ENCODE assay signal across 8 cellular contexts in genomic region chr20:63736893-63737689, GRCh38. TPM values are rescaled to one million over a fixed set of nuclear protein-coding genes. Genes with fewer than 3 reads are reported as not detected.
DNase-seq lines count a peak whose midpoint lies in the region; ATAC-seq and TF ChIP-seq lines count a peak whose summit lies in the region.

No MANE protein-coding gene starts in this region.

- peak overlapping the region; percentile 88 for H3K27ac Mint-ChIP-seq in activated T-cell treated with anti-CD3 and anti-CD28 coated beads, Interleukin-2, amount 50 U/mL, for 24 hours

- peak overlapping the region; percentile 50; the same call in 1 of the 2 replicates for H3K4me3 ChIP-seq in HUES48 (ENCODE audit: low read depth, low read length)
- peak overlapping the region; percentile 4 to 86 (median 54) for H3K4me3 ChIP-seq in liver (ENCODE audit: low read depth in 1 of 3, low read length in 3 of 3)

- peak overlapping the region; percentile 64 for H3K4me3 Mint-ChIP-seq in activated T-cell treated with anti-CD3 and anti-CD28 coated beads, Interleukin-2, amount 50 U/mL, for 24 hours

- H3K9me3 Mint-ChIP-seq in activated T-cell treated with anti-CD3 and anti-CD28 coated beads, Interleukin-2, amount 50 U/mL, for 24 hours, result no peaks in the 10 kb centered on the region

- H3K36me3 Mint-ChIP-seq in activated T-cell treated with anti-CD3 and anti-CD28 coated beads, Interleukin-2, amount 50 U/mL, for 24 hours (ENCODE audit: low read depth), result peaks cover 33% of the 10 kb centered on the region

- H3K27me3 Mint-ChIP-seq in activated T-cell treated with anti-CD3 and anti-CD28 coated beads, Interleukin-2, amount 50 U/mL, for 24 hours, result no peaks in the 10 kb centered on the region

- H3K4me1 Mint-ChIP-seq in activated T-cell treated with anti-CD3 and anti-CD28 coated beads, Interleukin-2, amount 50 U/mL, for 24 hours (ENCODE audit: low read depth), result peaks cover 29% of the 10 kb centered on the region

- H3K36me3 ChIP-seq in HUES48 (ENCODE audit: control insufficient read depth, insufficient read depth, low read length) (peaks cover 39% of the 10 kb centered on the region), liver (ENCODE audit: control insufficient read depth in 4 of 4, insufficient read depth in 3 of 4, low read depth in 1 of 4, low read length in 3 of 4) (no peaks in the 10 kb centered on the region)

- DNase-seq in 8988T (peak; percentile 77), NCI-H1436 (lab: John Stamatoyannopoulos, UW) (no peak), kidney tubule cell (ENCODE audit: low spot score) (no peak)
- peak; percentile 75 for DNase-seq in activated T-cell treated with anti-CD3 and anti-CD28 coated beads, Interleukin-2, amount 50 U/mL, for 24 hours

- no peak for TF ChIP-seq RAD21 in liver (IDR thresholded peaks at IDR 0.05)

- TF ChIP-seq CTCF in liver (IDR thresholded peaks at IDR 0.05; ENCODE audit: low read depth, low read length, missing input control), result no peak

- H3K27me3 ChIP-seq in HUES48 (ENCODE audit: control insufficient read depth, insufficient read depth, low read length) (no peaks in the 10 kb centered on the region), liver (ENCODE audit: control insufficient read depth in 4 of 4, insufficient read depth in 4 of 4, low read length in 3 of 4) (no peaks in the 10 kb centered on the region)

- H3K9me3 ChIP-seq in HUES48 (ENCODE audit: control insufficient read depth, insufficient read depth, low read length) (no peaks in the 10 kb centered on the region), liver (ENCODE audit: control insufficient read depth in 4 of 4, low read length in 3 of 4) (no peaks in the 10 kb centered on the region)

- 16% methylated on average over 30 of the region's 30 CpGs for WGBS in liver

- H3K9ac ChIP-seq in HUES48 (ENCODE audit: low read depth, low read length), result no peak overlapping the region
- no peak overlapping the region for H3K9ac ChIP-seq in liver (ENCODE audit: low read depth in 1 of 2, low read length in 2 of 2)

- H3K27ac ChIP-seq in HUES48 (ENCODE audit: low read depth, low read length) (no peak overlapping the region), liver (ENCODE audit: low read depth in 1 of 2, low read length in 2 of 2) (peak overlapping the region; percentile 11 to 43)

- H3K4me1 ChIP-seq in HUES48 (ENCODE audit: control insufficient read depth, insufficient read depth, low read length), result peaks cover 13% of the 10 kb centered on the region; the same call in 1 of the 2 replicates
- H3K4me1 ChIP-seq in liver (ENCODE audit: control insufficient read depth in 4 of 4, insufficient read depth in 4 of 4, low read length in 3 of 4), result peaks cover 9 to 81% (median 51%) of the 10 kb centered on the region in 4 donors

- no peak for ATAC-seq in HG02623 (IDR thresholded peaks at IDR 0.05; ENCODE audit: unreplicated experiment)
- no peak for ATAC-seq in HG02798 (IDR thresholded peaks at IDR 0.05; ENCODE audit: poor library complexity, unreplicated experiment)

TF ChIP-seq in liver, 16 proteins besides CTCF, POLR2A, EP300 and RAD21:
- TF ChIP-seq EGR1 (IDR thresholded peaks at IDR 0.05; ENCODE audit: low read depth in 2 of 2), result no peak
- no peak for TF ChIP-seq ATF3 (IDR thresholded peaks at IDR 0.05)
- TF ChIP-seq, protein P1, sequence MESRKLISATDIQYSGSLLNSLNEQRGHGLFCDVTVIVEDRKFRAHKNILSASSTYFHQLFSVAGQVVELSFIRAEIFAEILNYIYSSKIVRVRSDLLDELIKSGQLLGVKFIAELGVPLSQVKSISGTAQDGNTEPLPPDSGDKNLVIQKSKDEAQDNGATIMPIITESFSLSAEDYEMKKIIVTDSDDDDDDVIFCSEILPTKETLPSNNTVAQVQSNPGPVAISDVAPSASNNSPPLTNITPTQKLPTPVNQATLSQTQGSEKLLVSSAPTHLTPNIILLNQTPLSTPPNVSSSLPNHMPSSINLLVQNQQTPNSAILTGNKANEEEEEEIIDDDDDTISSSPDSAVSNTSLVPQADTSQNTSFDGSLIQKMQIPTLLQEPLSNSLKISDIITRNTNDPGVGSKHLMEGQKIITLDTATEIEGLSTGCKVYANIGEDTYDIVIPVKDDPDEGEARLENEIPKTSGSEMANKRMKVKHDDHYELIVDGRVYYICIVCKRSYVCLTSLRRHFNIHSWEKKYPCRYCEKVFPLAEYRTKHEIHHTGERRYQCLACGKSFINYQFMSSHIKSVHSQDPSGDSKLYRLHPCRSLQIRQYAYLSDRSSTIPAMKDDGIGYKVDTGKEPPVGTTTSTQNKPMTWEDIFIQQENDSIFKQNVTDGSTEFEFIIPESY (IDR thresholded peaks at IDR 0.05), result no peak
- no peak for TF ChIP-seq JUND (IDR thresholded peaks at IDR 0.05)
- no peak for TF ChIP-seq RXRA (IDR thresholded peaks at IDR 0.05)
- no peak for TF ChIP-seq NR2F2 (IDR thresholded peaks at IDR 0.05)
- TF ChIP-seq HNF4A (conservative IDR thresholded peaks at IDR 0.05), result no peak
- no peak for TF ChIP-seq FOXA1 (IDR thresholded peaks at IDR 0.05)
- TF ChIP-seq MAX (IDR thresholded peaks at IDR 0.05), result no peak
- no peak for TF ChIP-seq TAF1 (conservative IDR thresholded peaks at IDR 0.05)
- TF ChIP-seq GABPA (IDR thresholded peaks at IDR 0.05 in 1 of 2, conservative IDR thresholded peaks at IDR 0.05 in 1 of 2), result no peak
- TF ChIP-seq, protein P2, sequence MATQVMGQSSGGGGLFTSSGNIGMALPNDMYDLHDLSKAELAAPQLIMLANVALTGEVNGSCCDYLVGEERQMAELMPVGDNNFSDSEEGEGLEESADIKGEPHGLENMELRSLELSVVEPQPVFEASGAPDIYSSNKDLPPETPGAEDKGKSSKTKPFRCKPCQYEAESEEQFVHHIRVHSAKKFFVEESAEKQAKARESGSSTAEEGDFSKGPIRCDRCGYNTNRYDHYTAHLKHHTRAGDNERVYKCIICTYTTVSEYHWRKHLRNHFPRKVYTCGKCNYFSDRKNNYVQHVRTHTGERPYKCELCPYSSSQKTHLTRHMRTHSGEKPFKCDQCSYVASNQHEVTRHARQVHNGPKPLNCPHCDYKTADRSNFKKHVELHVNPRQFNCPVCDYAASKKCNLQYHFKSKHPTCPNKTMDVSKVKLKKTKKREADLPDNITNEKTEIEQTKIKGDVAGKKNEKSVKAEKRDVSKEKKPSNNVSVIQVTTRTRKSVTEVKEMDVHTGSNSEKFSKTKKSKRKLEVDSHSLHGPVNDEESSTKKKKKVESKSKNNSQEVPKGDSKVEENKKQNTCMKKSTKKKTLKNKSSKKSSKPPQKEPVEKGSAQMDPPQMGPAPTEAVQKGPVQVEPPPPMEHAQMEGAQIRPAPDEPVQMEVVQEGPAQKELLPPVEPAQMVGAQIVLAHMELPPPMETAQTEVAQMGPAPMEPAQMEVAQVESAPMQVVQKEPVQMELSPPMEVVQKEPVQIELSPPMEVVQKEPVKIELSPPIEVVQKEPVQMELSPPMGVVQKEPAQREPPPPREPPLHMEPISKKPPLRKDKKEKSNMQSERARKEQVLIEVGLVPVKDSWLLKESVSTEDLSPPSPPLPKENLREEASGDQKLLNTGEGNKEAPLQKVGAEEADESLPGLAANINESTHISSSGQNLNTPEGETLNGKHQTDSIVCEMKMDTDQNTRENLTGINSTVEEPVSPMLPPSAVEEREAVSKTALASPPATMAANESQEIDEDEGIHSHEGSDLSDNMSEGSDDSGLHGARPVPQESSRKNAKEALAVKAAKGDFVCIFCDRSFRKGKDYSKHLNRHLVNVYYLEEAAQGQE (IDR thresholded peaks at IDR 0.05), result no peak

RNA-seq across cellular contexts. Expression of gene LIME1, which starts 0.6 kb away (rescaled TPM):
- 10 to 100 TPM; 21.2 to 50.4 TPM for total RNA-seq in liver
- polyA plus RNA-seq in liver, result 10 to 100 TPM; 52.8 to 69.0 TPM

RNA-seq across cellular contexts. Expression of gene SLC2A4RG, which starts 2.5 kb away (rescaled TPM):
- 10 to 100 TPM; 22.2 to 27.9 TPM for total RNA-seq in liver
- 10 to 100 TPM; 31.0 to 39.7 TPM for polyA plus RNA-seq in liver

RNA-seq across cellular contexts. Expression of gene ZGPAT, which starts 29.3 kb away (rescaled TPM):
- total RNA-seq in liver, result 10 to 100 TPM; 10.3 to 14.7 TPM
- polyA plus RNA-seq in liver, result 10 to 100 TPM; 26.2 to 90.5 TPM

RNA-seq across cellular contexts. Expression of gene ARFRP1, which starts 29.3 kb away (rescaled TPM):
- total RNA-seq in liver, result 10 to 100 TPM; 14.2 to 21.0 TPM
- polyA plus RNA-seq in liver, result 10 to 100 TPM; 20.0 to 26.9 TPM

RNA-seq across cellular contexts. Expression of gene TNFRSF6B, which starts 40.6 kb away (rescaled TPM):
- total RNA-seq in liver, result under 1 TPM in 1 of 2 donors, not detected in 1; 0.09 TPM
- under 1 TPM in 1 of 2 donors, not detected in 1; 0.73 TPM for polyA plus RNA-seq in liver

Comparison
In these comparisons a context has a peak if more than half of its experiments do, and no peak if none do; other contexts are left out.
1. DNase-seq: peak in 8988T (single experiment) and activated T-cell treated with anti-CD3 and anti-CD28 coated beads, Interleukin-2, amount 50 U/mL, for 24 hours (single experiment); none in NCI-H1436 (single experiment) and kidney tubule cell (single experiment).